Comparison of ENCODE assay signal across 16 cellular contexts in genomic region chr2:101821828-101822458, GRCh38.
"Had no signal": no experiment of that assay in that cellular context is flagged by ENCODE, and none has a peak within 500 bp of the region (broad histone marks: within the 10 kb centered on the region; RNA-seq: fewer than 3 reads in every experiment).

No MANE protein-coding gene starts in this region.

- H3K4me3 ChIP-seq: cardiac muscle cell, esophagus muscularis mucosa, left ventricle myocardium inferior, transverse colon had no signal

- H3K4me3 Mint-ChIP-seq: memory B cell; natural killer cell treated with Interleukin-12 subunit alpha and Interleukin-12 subunit beta and Interleukin-15 and Interleukin-18, amount 100 ng/mL, for 72 hours; T-helper 2 cell treated with Interferon-gamma antibody and Interleukin-4, amounts not matched to agents 5 μg/mL and 100 μg/mL, for 36 hours had no signal

- H3K9me3 ChIP-seq: esophagus muscularis mucosa, left ventricle myocardium inferior, transverse colon had no signal

- H3K27me3 ChIP-seq: cardiac muscle cell, esophagus muscularis mucosa, transverse colon had no signal

- H3K27ac ChIP-seq: esophagus muscularis mucosa had no signal

- H3K27ac Mint-ChIP-seq: natural killer cell treated with Interleukin-12 subunit alpha and Interleukin-12 subunit beta and Interleukin-15 and Interleukin-18, amount 100 ng/mL, for 72 hours; T-helper 2 cell treated with Interferon-gamma antibody and Interleukin-4, amounts not matched to agents 5 μg/mL and 100 μg/mL, for 36 hours had no signal

- H3K36me3 ChIP-seq: transverse colon had no signal

- FAIRE-seq: astrocyte, endometrium, kidney had no signal

- ATAC-seq: activated CD4-positive, CD25-positive, alpha-beta regulatory T cell treated with anti-CD3 and anti-CD28 coated beads, Interleukin-2, amount 50 U/mL, for 24 hours; natural killer cell treated with Interleukin-12 subunit alpha and Interleukin-12 subunit beta and Interleukin-15 and Interleukin-18, amount 100 ng/mL, for 72 hours had no signal

- DNase-seq: activated naive CD4-positive, alpha-beta T cell; hippocampal formation; kidney; left ventricle myocardium inferior; stimulated activated CD4-positive, alpha-beta T cell treated with anti-CD3 and anti-CD28 coated beads, Interleukin-15, amount 100 ng/mL, for 24 hours; stimulated activated CD4-positive, alpha-beta T cell treated with anti-CD3 and anti-CD28 coated beads, Interleukin-4, amount 100 ng/mL, for 1 hour; stimulated activated naive CD4-positive, alpha-beta T cell; transverse colon had no signal

- H3K9me3 Mint-ChIP-seq: memory B cell; natural killer cell treated with Interleukin-12 subunit alpha and Interleukin-12 subunit beta and Interleukin-15 and Interleukin-18, amount 100 ng/mL, for 72 hours; T-helper 2 cell treated with Interferon-gamma antibody and Interleukin-4, amounts not matched to agents 5 μg/mL and 100 μg/mL, for 36 hours had no signal

- H3K27me3 Mint-ChIP-seq: memory B cell; natural killer cell treated with Interleukin-12 subunit alpha and Interleukin-12 subunit beta and Interleukin-15 and Interleukin-18, amount 100 ng/mL, for 72 hours had no signal
